ENCODE assay signal across 8 cellular contexts in the genomic region with DNA sequence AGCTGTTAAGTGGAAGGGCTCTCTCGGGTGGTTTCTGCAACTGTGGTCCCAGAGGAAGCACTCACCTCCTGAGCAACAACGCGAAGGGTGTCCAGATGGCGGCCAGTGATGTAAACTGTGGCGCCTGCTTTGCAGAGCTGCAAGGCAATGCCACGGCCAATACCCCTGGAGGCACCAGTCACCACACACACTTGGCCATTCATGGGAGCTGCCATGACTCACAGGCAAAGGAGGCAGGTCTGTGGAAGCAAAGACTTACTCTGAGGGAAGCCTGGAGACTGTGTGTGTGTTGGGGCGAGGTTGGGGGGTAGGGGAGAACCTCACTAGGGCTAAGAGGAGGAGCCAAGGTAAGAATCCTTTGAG. TPM values are rescaled to one million over a fixed set of nuclear protein-coding genes. Genes with fewer than 3 reads are reported as not detected.
A peak's percentile ranks its signal among the peaks of the same experiment; 100 is the strongest.
DNase-seq lines count a peak whose midpoint lies in the region; ATAC-seq and TF ChIP-seq lines count a peak whose summit lies in the region.

No MANE protein-coding gene starts in this region.

- peak overlapping the region in 8 of 10 donors; percentile 83 to 91 (median 84) for H3K27ac ChIP-seq in heart right ventricle

- H3K4me1 Mint-ChIP-seq in Calu3 (ENCODE audit: low read depth, unreplicated experiment): peaks cover 32% of the 10 kb centered on the region
- H3K4me1 Mint-ChIP-seq in activated B cell treated with CpG ODN at 0.5 μM for 24 hours: peaks cover 51% of the 10 kb centered on the region

- peaks cover 35% of the 10 kb centered on the region for H3K36me3 Mint-ChIP-seq in Calu3 (ENCODE audit: insufficient read depth, unreplicated experiment)
- peaks cover 57% of the 10 kb centered on the region for H3K36me3 Mint-ChIP-seq in activated B cell treated with CpG ODN at 0.5 μM for 24 hours (ENCODE audit: low read depth)

- DNase-seq in Calu3 (peak; percentile 60), activated B cell treated with CpG ODN at 0.5 μM for 24 hours (no peak), heart right ventricle (no peak), retinal pigment epithelial cell (ENCODE audit: low read depth) (no peak), epidermal melanocyte (ENCODE audit: insufficient read length, low spot score) (no peak), DMS79 (lab: John Stamatoyannopoulos, UW) (no peak)

- H3K27ac Mint-ChIP-seq in Calu3 (ENCODE audit: unreplicated experiment) (peak overlapping the region; percentile 88), activated B cell treated with CpG ODN at 0.5 μM for 24 hours (peak overlapping the region; percentile 94)

- no peaks in the 10 kb centered on the region for H3K9me3 ChIP-seq in heart right ventricle

- peaks cover 0 to 62% (median 27%) of the 10 kb centered on the region in 9 donors for H3K36me3 ChIP-seq in heart right ventricle

- H3K4me1 ChIP-seq in heart right ventricle: peaks cover 0 to 46% (median 25%) of the 10 kb centered on the region in 9 donors

- WGBS in heart right ventricle, 2 donors: 60 to 61% methylated on average over 7 of the region's 7 CpGs

- TF ChIP-seq CTCF in Calu3 (IDR thresholded peaks at IDR 0.05; ENCODE audit: unreplicated experiment): no peak
- no peak for TF ChIP-seq CTCF in activated B cell treated with CpG ODN at 0.5 μM for 24 hours (IDR thresholded peaks at IDR 0.05)
- TF ChIP-seq CTCF in heart right ventricle (IDR thresholded peaks at IDR 0.05): no peak
- TF ChIP-seq CTCF in retinal pigment epithelial cell (conservative IDR thresholded peaks at IDR 0.05; ENCODE audit: low read depth, low read length): no peak

- ATAC-seq in HG03066 (IDR thresholded peaks at IDR 0.05; ENCODE audit: low read depth, unreplicated experiment) (peak; percentile 7), activated B cell treated with CpG ODN at 0.5 μM for 24 hours (ENCODE audit: low read depth) (no peak), heart right ventricle (peak in 5 of 8 donors; percentile 3 to 35 (median 31)), HG02981 (IDR thresholded peaks at IDR 0.05; ENCODE audit: unreplicated experiment) (no peak)

- intact Hi-C loops in Calu3 (cut with micrococcal nuclease; ENCODE audit: unreplicated experiment) (no loop called here), activated B cell treated with CpG ODN at 0.5 μM for 24 hours (cut with micrococcal nuclease) (loop anchor here (1.0 to 5.0 kb wide), 7 partner anchors 9 to 285 kb away; partner anchors contain the start of genes CARMIL3, EMC9, GMPR2 and NEDD8), heart right ventricle (cut with DNase I) (loop anchor here in 5 of 10 donors (1.0 to 5.0 kb wide), 3 partner anchors 56 to 57 kb away; partner anchors contain the start of gene TINF2 (in 5 of the 5))

- H3K4me3 ChIP-seq in heart right ventricle (peak overlapping the region in 9 of 10 donors; percentile 79 to 97 (median 93)), retinal pigment epithelial cell (ENCODE audit: low read length) (peak overlapping the region; percentile 95)

- H3K27me3 ChIP-seq in heart right ventricle: no peaks in the 10 kb centered on the region

- CTCF ChIA-PET in Calu3 (lab: Charles Lee): interaction anchor here (0.6 to 4.2 kb wide), 6 partner anchors 9 to 152 kb away, joined by 3 to 108 read pairs (median 4); partner anchors contain the start of genes CIDEB, RABGGTA and TINF2
- CTCF ChIA-PET in activated B cell treated with CpG ODN at 0.5 μM for 24 hours (lab: Charles Lee): interaction anchor here (0.6 to 7.1 kb wide), 8 partner anchors 9 to 131 kb away, joined by 3 to 139 read pairs (median 5); partner anchors contain the start of genes CIDEB, KHNYN, LTB4R and LTB4R2

- peak overlapping the region; percentile 90 for H3K4me3 Mint-ChIP-seq in Calu3 (ENCODE audit: low read depth, unreplicated experiment)
- H3K4me3 Mint-ChIP-seq in activated B cell treated with CpG ODN at 0.5 μM for 24 hours: peak overlapping the region; percentile 95

- POLR2A ChIA-PET in activated B cell treated with CpG ODN at 0.5 μM for 24 hours (lab: Charles Lee): interaction anchor here (1.0 to 8.2 kb wide), 11 partner anchors 9 to 138 kb away, joined by 4 to 242 read pairs (median 17); partner anchors contain the start of genes CBLN3, CHMP4A, CIDEB and IRF9

- H3K27me3 Mint-ChIP-seq in Calu3 (ENCODE audit: unreplicated experiment): no peaks in the 10 kb centered on the region
- no peaks in the 10 kb centered on the region for H3K27me3 Mint-ChIP-seq in activated B cell treated with CpG ODN at 0.5 μM for 24 hours

- no peaks in the 10 kb centered on the region for H3K9me3 Mint-ChIP-seq in Calu3 (ENCODE audit: low read depth, unreplicated experiment)
- H3K9me3 Mint-ChIP-seq in activated B cell treated with CpG ODN at 0.5 μM for 24 hours: no peaks in the 10 kb centered on the region

- no TSS peak for BruUV-seq in Calu3 (replicated peaks; lab: Mats Ljungman, UMichigan)

RNA-seq across cellular contexts. Expression of gene DHRS1, which starts 0.7 kb away (rescaled TPM):
- 18.6 and 19.7 TPM in 2 replicates for total RNA-seq in Calu3 (2022)
- total RNA-seq in activated B cell treated with CpG ODN at 0.5 μM for 24 hours: 32.5 and 33.9 TPM in 2 replicates
- 10 to 100 TPM in 4 of 10 donors, 1 to 10 TPM in 6; 6.9 to 11.1 (median 9.0) TPM for total RNA-seq in heart right ventricle
- polyA plus RNA-seq in heart right ventricle: 10 to 100 TPM in 1 of 2 donors, 1 to 10 TPM in 1; 8.5 to 11.6 TPM

RNA-seq across cellular contexts. Expression of gene NOP9, which starts 0.8 kb away (rescaled TPM):
- total RNA-seq in Calu3 (2022) (35.9 and 40.2 TPM in 2 replicates), activated B cell treated with CpG ODN at 0.5 μM for 24 hours (30.5 and 36.4 TPM in 2 replicates), heart right ventricle (10 to 100 TPM; 22.0 to 31.9 (median 27.3) TPM)
- polyA plus RNA-seq in heart right ventricle: 10 to 100 TPM; 10.7 to 10.8 TPM

RNA-seq across cellular contexts. Expression of gene CIDEB, which starts 8.9 kb away (rescaled TPM):
- total RNA-seq in Calu3 (2022): 0.17 TPM in 1 of 2 replicates, not detected in the other
- total RNA-seq in activated B cell treated with CpG ODN at 0.5 μM for 24 hours: 9.2 and 9.4 TPM in 2 replicates
- total RNA-seq in heart right ventricle: 1 to 10 TPM; 1.9 to 6.0 (median 3.5) TPM
- 1 to 10 TPM; 4.3 to 4.8 TPM for polyA plus RNA-seq in heart right ventricle

RNA-seq across cellular contexts. Expression of gene LTB4R2, which starts 11.1 kb away (rescaled TPM):
- 19.3 and 25.8 TPM in 2 replicates for total RNA-seq in Calu3 (2022)
- total RNA-seq in activated B cell treated with CpG ODN at 0.5 μM for 24 hours: 7.7 and 9.1 TPM in 2 replicates
- 1 to 10 TPM in 7 of 10 donors, under 1 TPM in 3; 0.68 to 2.4 (median 1.3) TPM for total RNA-seq in heart right ventricle
- under 1 TPM; 0.51 to 0.90 TPM for polyA plus RNA-seq in heart right ventricle

RNA-seq across cellular contexts. Expression of gene LTB4R, which starts 12.4 kb away (rescaled TPM):
- total RNA-seq in Calu3 (2022) (13.4 and 18.7 TPM in 2 replicates), activated B cell treated with CpG ODN at 0.5 μM for 24 hours (8.2 and 8.6 TPM in 2 replicates), heart right ventricle (1 to 10 TPM in 7 of 10 donors, under 1 TPM in 3; 0.76 to 3.1 (median 1.8) TPM)
- 1 to 10 TPM; 3.2 to 3.7 TPM for polyA plus RNA-seq in heart right ventricle

Comparison
In these comparisons a context has a peak if more than half of its experiments do, and no peak if none do; other contexts are left out.
1. ATAC-seq: peak in HG03066 (single experiment) and heart right ventricle (5 of 8); none in activated B cell treated with CpG ODN at 0.5 μM for 24 hours (single experiment) and HG02981 (single experiment).